26 cellular contexts compared by ENCODE assay signal in genomic region chr9:18496586-18496985, GRCh38. TPM values are rescaled to one million over a fixed set of nuclear protein-coding genes. Genes with fewer than 3 reads are reported as not detected.
"Had no signal": no experiment of that assay in that cellular context is flagged by ENCODE, and none has a peak within 500 bp of the region (broad histone marks: within the 10 kb centered on the region; RNA-seq: fewer than 3 reads in every experiment).

No MANE protein-coding gene starts in this region.

- H3K4me3 ChIP-seq: adrenal gland, breast epithelium, K562, Peyer's patch had no signal

- H3K27ac Mint-ChIP-seq: activated CD8-positive, alpha-beta memory T cell treated with anti-CD3 and anti-CD28 coated beads, Interleukin-2, amount 10 ng/mL, durations not matched to agents 7 days and 5 days; activated naive CD8-positive, alpha-beta T cell treated with anti-CD3 and anti-CD28 coated beads for 36 hours; T-helper 1 cell treated with Interleukin-12 subunit alpha and Interleukin-12 subunit beta and Interleukin-4 antibody, amounts not matched to agents 30 μg/mL and 1 μg/mL, for 36 hours; WTC11 had no signal

- H3K27me3 ChIP-seq: adrenal gland, breast epithelium, Peyer's patch had no signal

- H3K36me3 ChIP-seq: adrenal gland, breast epithelium, Peyer's patch had no signal

- FAIRE-seq: K562 had no signal

- H3K36me3 Mint-ChIP-seq: activated CD8-positive, alpha-beta memory T cell treated with anti-CD3 and anti-CD28 coated beads, Interleukin-2, amount 10 ng/mL, durations not matched to agents 7 days and 5 days; activated naive CD8-positive, alpha-beta T cell treated with anti-CD3 and anti-CD28 coated beads for 36 hours; WTC11 had no signal

- DNase-seq: activated CD4-positive, alpha-beta T cell treated with anti-CD3 and anti-CD28 coated beads for 48 hours; activated CD4-positive, alpha-beta T cell treated with anti-CD3 and anti-CD28 coated beads, Interleukin-2, amount 50 U/mL, for 4 hours; activated CD4-positive, CD25-positive, alpha-beta regulatory T cell treated with anti-CD3 and anti-CD28 coated beads, Interleukin-2, amount 50 U/mL, for 72 hours; activated CD8-positive, alpha-beta memory T cell treated with anti-CD3 and anti-CD28 coated beads, Interleukin-2, amount 10 ng/mL, durations not matched to agents 7 days and 5 days; activated effector memory CD4-positive, alpha-beta T cell treated with anti-CD3 and anti-CD28 coated beads, Interleukin-2, amount 50 U/mL, for 16 hours; activated naive CD4-positive, alpha-beta T cell treated with Interleukin-2 at 50 U/mL for 16 hours; activated naive CD8-positive, alpha-beta T cell treated with anti-CD3 and anti-CD28 coated beads for 36 hours; activated T-cell treated with anti-CD3 and anti-CD28 coated beads, Interleukin-2, amount 50 U/mL, for 4 hours; adrenal gland; anterior cingulate cortex; caudate nucleus; Kasumi-1; NCI-H1105 treated with DMSO at 0.1 percent for 48 hours; NCI-H1436 treated with DMSO at 0.1 percent for 48 hours; NCI-H187 treated with DMSO at 0.1 percent for 48 hours; NCI-H2081 treated with DMSO at 0.1 percent for 48 hours; NCI-H446; NCI-H524; Peyer's patch; SHP77 treated with DMSO at 0.1 percent for 48 hours; T-helper 9 cell had no signal

- H3K9me3 Mint-ChIP-seq: activated naive CD8-positive, alpha-beta T cell treated with anti-CD3 and anti-CD28 coated beads for 36 hours; activated T-cell treated with anti-CD3 and anti-CD28 coated beads, Interleukin-2, amount 50 U/mL, for 4 hours; T-helper 1 cell treated with Interleukin-12 subunit alpha and Interleukin-12 subunit beta and Interleukin-4 antibody, amounts not matched to agents 30 μg/mL and 1 μg/mL, for 36 hours; WTC11 had no signal

- H3K4me1 Mint-ChIP-seq: activated CD8-positive, alpha-beta memory T cell treated with anti-CD3 and anti-CD28 coated beads, Interleukin-2, amount 10 ng/mL, durations not matched to agents 7 days and 5 days; activated naive CD8-positive, alpha-beta T cell treated with anti-CD3 and anti-CD28 coated beads for 36 hours had no signal

- H3K4me3 Mint-ChIP-seq: activated CD8-positive, alpha-beta memory T cell treated with anti-CD3 and anti-CD28 coated beads, Interleukin-2, amount 10 ng/mL, durations not matched to agents 7 days and 5 days; activated naive CD8-positive, alpha-beta T cell treated with anti-CD3 and anti-CD28 coated beads for 36 hours; activated T-cell treated with anti-CD3 and anti-CD28 coated beads, Interleukin-2, amount 50 U/mL, for 4 hours; T-helper 1 cell treated with Interleukin-12 subunit alpha and Interleukin-12 subunit beta and Interleukin-4 antibody, amounts not matched to agents 30 μg/mL and 1 μg/mL, for 36 hours; WTC11 had no signal

- ATAC-seq: activated CD8-positive, alpha-beta memory T cell treated with anti-CD3 and anti-CD28 coated beads, Interleukin-2, amount 10 ng/mL, durations not matched to agents 7 days and 5 days; activated T-cell treated with anti-CD3 and anti-CD28 coated beads, Interleukin-2, amount 50 U/mL, for 4 hours; K562; WTC11 had no signal

- H3K27ac ChIP-seq: adrenal gland, Peyer's patch had no signal

- H3K4me1 ChIP-seq: breast epithelium, Peyer's patch had no signal

- H3K9me3 ChIP-seq: adrenal gland, breast epithelium, Peyer's patch had no signal

- H3K27me3 Mint-ChIP-seq: activated CD8-positive, alpha-beta memory T cell treated with anti-CD3 and anti-CD28 coated beads, Interleukin-2, amount 10 ng/mL, durations not matched to agents 7 days and 5 days had no signal

RNA-seq across cellular contexts. Expression of gene ADAMTSL1, which starts 22.6 kb away (rescaled TPM):
- total RNA-seq: activated CD8-positive, alpha-beta memory T cell treated with anti-CD3 and anti-CD28 coated beads, Interleukin-2, amount 10 ng/mL, durations not matched to agents 7 days and 5 days; activated naive CD8-positive, alpha-beta T cell treated with anti-CD3 and anti-CD28 coated beads for 36 hours; activated T-cell treated with anti-CD3 and anti-CD28 coated beads, Interleukin-2, amount 50 U/mL, for 4 hours; K562; SK-MEL-5 had no signal
